Comparison of ENCODE assay signal across 1 cellular context in the genomic region with DNA sequence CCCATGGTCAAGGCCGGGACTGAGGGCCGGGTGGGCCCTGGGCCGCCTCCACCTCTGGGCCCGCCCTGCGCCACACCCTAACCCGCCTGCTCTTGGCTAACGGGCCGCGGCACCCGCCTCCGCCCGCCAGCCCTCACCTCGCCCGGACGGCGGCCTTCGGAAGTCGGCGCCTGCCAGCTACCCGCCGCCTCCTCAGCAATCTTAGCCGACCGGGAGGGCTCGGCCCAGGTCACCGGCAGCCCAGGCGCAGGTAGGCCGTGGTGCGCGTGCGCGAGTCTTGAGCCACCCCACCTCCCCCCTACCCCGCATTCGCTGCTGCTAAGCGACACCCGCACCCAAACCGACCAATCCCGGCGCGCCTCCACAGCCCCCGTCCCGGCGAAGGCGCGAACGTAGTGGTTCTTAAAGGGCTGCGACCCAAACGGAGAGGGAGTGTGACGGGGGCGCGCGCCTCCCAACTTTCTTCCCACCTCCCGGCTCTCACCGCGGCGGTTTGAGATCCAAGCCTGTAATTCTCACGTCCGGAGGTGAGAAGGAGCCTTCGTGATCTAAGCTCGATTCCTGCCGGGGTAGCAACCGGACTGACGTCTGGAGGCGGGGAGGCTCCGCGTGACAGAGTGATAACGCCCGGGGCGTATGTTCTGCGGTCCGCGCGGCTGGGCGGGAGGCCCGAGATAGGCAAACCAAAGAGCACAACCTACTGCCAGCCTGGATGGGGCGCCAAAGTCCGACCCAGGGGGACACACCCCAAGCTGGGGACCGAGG.
TF ChIP-seq lines count a peak whose summit lies in the region.

A gene with protein sequence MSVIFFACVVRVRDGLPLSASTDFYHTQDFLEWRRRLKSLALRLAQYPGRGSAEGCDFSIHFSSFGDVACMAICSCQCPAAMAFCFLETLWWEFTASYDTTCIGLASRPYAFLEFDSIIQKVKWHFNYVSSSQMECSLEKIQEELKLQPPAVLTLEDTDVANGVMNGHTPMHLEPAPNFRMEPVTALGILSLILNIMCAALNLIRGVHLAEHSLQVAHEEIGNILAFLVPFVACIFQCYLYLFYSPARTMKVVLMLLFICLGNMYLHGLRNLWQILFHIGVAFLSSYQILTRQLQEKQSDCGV (minus strand): TSS at position 259 of the 765 bp plus-strand sequence. CDS start 12,921 bp downstream, outside the sequence.

TF ChIP-seq in HepG2, 621 proteins besides CTCF, POLR2A, EP300 and RAD21 (continued from another document and continues in another):
- TF ChIP-seq ZNF841 (CRISPR knock-in tag; IDR thresholded peaks at IDR 0.05; ENCODE audit: borderline replicate concordance) (no peak), ZFX (CRISPR knock-in tag; IDR thresholded peaks at IDR 0.05; ENCODE audit: low read depth) (peak; percentile 98), ESRRA (CRISPR knock-in tag; IDR thresholded peaks at IDR 0.05; ENCODE audit: low read depth) (no peak), ZSCAN22 (CRISPR knock-in tag; IDR thresholded peaks at IDR 0.05) (no peak), TBX2 (CRISPR knock-in tag; IDR thresholded peaks at IDR 0.05; ENCODE audit: borderline replicate concordance) (peak; percentile 94; the same call in 1 of the 2 replicates), ZBTB7B (CRISPR knock-in tag; IDR thresholded peaks at IDR 0.05) (peak; percentile 46; the same call in 1 of the 2 replicates), FOSL2 (CRISPR knock-in tag; IDR thresholded peaks at IDR 0.05) (peak; percentile 20; the same call in 1 of the 2 replicates), ZNF138 (CRISPR knock-in tag; IDR thresholded peaks at IDR 0.05; ENCODE audit: low read depth) (no peak; the same call in 1 of the 2 replicates), MAZ (IDR thresholded peaks at IDR 0.05; ENCODE audit: borderline replicate concordance, low read depth, low read length) (peak; percentile 51; the same call in 1 of the 2 replicates), MAZ (CRISPR knock-in tag; IDR thresholded peaks at IDR 0.05; ENCODE audit: low read depth) (peak; percentile 71; the same call in 1 of the 2 replicates), ZNF891 (CRISPR knock-in tag; IDR thresholded peaks at IDR 0.05) (peak; percentile 60), RCOR2 (CRISPR knock-in tag; IDR thresholded peaks at IDR 0.05) (peak; percentile 58; the same call in 1 of the 2 replicates), DNMT1 (CRISPR knock-in tag; IDR thresholded peaks at IDR 0.05) (peak; percentile 29; the same call in 1 of the 2 replicates), ZNF761 (CRISPR knock-in tag; conservative IDR thresholded peaks at IDR 0.05) (0 out of 2 replicates have a peak, but pooled peaks have one; percentile 48), ZKSCAN5 (CRISPR knock-in tag; IDR thresholded peaks at IDR 0.05) (peak; percentile 67; the same call in 1 of the 2 replicates), ZNF234 (CRISPR knock-in tag; conservative IDR thresholded peaks at IDR 0.05) (0 out of 2 replicates have a peak, but pooled peaks have one; percentile 47), ZNF446 (CRISPR knock-in tag; IDR thresholded peaks at IDR 0.05) (no peak), GABPB1 (CRISPR knock-in tag; IDR thresholded peaks at IDR 0.05) (peak; percentile 81), CBX5 (CRISPR knock-in tag; IDR thresholded peaks at IDR 0.05; ENCODE audit: borderline replicate concordance) (no peak), SSRP1 (CRISPR knock-in tag; IDR thresholded peaks at IDR 0.05) (no peak), NONO (IDR thresholded peaks at IDR 0.05) (no peak), NONO (CRISPR knock-in tag; conservative IDR thresholded peaks at IDR 0.05) (0 out of 2 replicates have a peak, but pooled peaks have one; percentile 34), ZNF224 (CRISPR knock-in tag; IDR thresholded peaks at IDR 0.05) (peak; percentile 53; the same call in 1 of the 2 replicates), MYNN (CRISPR knock-in tag; IDR thresholded peaks at IDR 0.05; ENCODE audit: low read depth) (no peak), JDP2 (CRISPR knock-in tag; IDR thresholded peaks at IDR 0.05; ENCODE audit: borderline replicate concordance) (no peak), ZFP36 (IDR thresholded peaks at IDR 0.05; ENCODE audit: borderline replicate concordance, low read depth, low read length, partially characterized antibody) (no peak), TOPORS (CRISPR knock-in tag; IDR thresholded peaks at IDR 0.05) (no peak; the same call in 1 of the 2 replicates), ZNF777 (CRISPR knock-in tag; IDR thresholded peaks at IDR 0.05) (peak; percentile 70; the same call in 1 of the 2 replicates), SOX6 (IDR thresholded peaks at IDR 0.05) (no peak), SOX6 (CRISPR knock-in tag; IDR thresholded peaks at IDR 0.05) (no peak; the same call in 1 of the 2 replicates), CBX1 (IDR thresholded peaks at IDR 0.05; ENCODE audit: low read depth) (peak; percentile 25), SMYD3 (CRISPR knock-in tag; IDR thresholded peaks at IDR 0.05) (peak; percentile 79; the same call in 1 of the 2 replicates), NR2F2 (IDR thresholded peaks at IDR 0.05; ENCODE audit: borderline replicate concordance, low read depth) (no peak; the same call in 1 of the 2 replicates)
- TF ChIP-seq, protein P1, sequence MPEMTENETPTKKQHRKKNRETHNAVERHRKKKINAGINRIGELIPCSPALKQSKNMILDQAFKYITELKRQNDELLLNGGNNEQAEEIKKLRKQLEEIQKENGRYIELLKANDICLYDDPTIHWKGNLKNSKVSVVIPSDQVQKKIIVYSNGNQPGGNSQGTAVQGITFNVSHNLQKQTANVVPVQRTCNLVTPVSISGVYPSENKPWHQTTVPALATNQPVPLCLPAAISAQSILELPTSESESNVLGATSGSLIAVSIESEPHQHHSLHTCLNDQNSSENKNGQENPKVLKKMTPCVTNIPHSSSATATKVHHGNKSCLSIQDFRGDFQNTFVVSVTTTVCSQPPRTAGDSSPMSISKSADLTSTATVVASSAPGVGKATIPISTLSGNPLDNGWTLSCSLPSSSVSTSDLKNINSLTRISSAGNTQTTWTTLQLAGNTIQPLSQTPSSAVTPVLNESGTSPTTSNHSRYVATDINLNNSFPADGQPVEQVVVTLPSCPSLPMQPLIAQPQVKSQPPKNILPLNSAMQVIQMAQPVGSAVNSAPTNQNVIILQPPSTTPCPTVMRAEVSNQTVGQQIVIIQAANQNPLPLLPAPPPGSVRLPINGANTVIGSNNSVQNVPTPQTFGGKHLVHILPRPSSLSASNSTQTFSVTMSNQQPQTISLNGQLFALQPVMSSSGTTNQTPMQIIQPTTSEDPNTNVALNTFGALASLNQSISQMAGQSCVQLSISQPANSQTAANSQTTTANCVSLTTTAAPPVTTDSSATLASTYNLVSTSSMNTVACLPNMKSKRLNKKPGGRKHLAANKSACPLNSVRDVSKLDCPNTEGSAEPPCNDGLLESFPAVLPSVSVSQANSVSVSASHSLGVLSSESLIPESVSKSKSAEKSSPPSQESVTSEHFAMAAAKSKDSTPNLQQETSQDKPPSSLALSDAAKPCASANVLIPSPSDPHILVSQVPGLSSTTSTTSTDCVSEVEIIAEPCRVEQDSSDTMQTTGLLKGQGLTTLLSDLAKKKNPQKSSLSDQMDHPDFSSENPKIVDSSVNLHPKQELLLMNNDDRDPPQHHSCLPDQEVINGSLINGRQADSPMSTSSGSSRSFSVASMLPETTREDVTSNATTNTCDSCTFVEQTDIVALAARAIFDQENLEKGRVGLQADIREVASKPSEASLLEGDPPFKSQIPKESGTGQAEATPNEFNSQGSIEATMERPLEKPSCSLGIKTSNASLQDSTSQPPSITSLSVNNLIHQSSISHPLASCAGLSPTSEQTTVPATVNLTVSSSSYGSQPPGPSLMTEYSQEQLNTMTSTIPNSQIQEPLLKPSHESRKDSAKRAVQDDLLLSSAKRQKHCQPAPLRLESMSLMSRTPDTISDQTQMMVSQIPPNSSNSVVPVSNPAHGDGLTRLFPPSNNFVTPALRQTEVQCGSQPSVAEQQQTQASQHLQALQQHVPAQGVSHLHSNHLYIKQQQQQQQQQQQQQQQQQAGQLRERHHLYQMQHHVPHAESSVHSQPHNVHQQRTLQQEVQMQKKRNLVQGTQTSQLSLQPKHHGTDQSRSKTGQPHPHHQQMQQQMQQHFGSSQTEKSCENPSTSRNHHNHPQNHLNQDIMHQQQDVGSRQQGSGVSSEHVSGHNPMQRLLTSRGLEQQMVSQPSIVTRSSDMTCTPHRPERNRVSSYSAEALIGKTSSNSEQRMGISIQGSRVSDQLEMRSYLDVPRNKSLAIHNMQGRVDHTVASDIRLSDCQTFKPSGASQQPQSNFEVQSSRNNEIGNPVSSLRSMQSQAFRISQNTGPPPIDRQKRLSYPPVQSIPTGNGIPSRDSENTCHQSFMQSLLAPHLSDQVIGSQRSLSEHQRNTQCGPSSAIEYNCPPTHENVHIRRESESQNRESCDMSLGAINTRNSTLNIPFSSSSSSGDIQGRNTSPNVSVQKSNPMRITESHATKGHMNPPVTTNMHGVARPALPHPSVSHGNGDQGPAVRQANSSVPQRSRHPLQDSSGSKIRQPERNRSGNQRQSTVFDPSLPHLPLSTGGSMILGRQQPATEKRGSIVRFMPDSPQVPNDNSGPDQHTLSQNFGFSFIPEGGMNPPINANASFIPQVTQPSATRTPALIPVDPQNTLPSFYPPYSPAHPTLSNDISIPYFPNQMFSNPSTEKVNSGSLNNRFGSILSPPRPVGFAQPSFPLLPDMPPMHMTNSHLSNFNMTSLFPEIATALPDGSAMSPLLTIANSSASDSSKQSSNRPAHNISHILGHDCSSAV (CRISPR knock-in tag; IDR thresholded peaks at IDR 0.05; ENCODE audit: borderline replicate concordance): no peak
- TF ChIP-seq, protein P2, sequence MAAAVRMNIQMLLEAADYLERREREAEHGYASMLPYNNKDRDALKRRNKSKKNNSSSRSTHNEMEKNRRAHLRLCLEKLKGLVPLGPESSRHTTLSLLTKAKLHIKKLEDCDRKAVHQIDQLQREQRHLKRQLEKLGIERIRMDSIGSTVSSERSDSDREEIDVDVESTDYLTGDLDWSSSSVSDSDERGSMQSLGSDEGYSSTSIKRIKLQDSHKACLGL (CRISPR knock-in tag; IDR thresholded peaks at IDR 0.05): peak; percentile 79; the same call in 1 of the 2 replicates
- TF ChIP-seq, protein P3, sequence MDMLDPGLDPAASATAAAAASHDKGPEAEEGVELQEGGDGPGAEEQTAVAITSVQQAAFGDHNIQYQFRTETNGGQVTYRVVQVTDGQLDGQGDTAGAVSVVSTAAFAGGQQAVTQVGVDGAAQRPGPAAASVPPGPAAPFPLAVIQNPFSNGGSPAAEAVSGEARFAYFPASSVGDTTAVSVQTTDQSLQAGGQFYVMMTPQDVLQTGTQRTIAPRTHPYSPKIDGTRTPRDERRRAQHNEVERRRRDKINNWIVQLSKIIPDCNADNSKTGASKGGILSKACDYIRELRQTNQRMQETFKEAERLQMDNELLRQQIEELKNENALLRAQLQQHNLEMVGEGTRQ (IDR thresholded peaks at IDR 0.05; ENCODE audit: low read depth, low read length): no peak
- TF ChIP-seq, protein P3 (CRISPR knock-in tag; IDR thresholded peaks at IDR 0.05; ENCODE audit: borderline replicate concordance): 0 out of 2 replicates have a peak, but pooled peaks have one; percentile 47
- TF ChIP-seq, protein P4, sequence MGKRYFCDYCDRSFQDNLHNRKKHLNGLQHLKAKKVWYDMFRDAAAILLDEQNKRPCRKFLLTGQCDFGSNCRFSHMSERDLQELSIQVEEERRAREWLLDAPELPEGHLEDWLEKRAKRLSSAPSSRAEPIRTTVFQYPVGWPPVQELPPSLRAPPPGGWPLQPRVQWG (CRISPR knock-in tag; IDR thresholded peaks at IDR 0.05; ENCODE audit: borderline replicate concordance, low read depth): no peak
- TF ChIP-seq, protein P5, sequence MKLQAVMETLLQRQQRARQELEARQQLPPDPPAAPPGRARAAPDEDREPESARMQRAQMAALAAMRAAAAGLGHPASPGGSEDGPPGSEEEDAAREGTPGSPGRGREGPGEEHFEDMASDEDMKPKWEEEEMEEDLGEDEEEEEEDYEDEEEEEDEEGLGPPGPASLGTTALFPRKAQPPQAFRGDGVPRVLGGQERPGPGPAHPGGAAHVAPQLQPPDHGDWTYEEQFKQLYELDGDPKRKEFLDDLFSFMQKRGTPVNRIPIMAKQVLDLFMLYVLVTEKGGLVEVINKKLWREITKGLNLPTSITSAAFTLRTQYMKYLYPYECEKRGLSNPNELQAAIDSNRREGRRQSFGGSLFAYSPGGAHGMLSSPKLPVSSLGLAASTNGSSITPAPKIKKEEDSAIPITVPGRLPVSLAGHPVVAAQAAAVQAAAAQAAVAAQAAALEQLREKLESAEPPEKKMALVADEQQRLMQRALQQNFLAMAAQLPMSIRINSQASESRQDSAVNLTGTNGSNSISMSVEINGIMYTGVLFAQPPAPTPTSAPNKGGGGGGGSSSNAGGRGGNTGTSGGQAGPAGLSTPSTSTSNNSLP (IDR thresholded peaks at IDR 0.05; ENCODE audit: low read depth, low read length): no peak
- TF ChIP-seq, protein P6, sequence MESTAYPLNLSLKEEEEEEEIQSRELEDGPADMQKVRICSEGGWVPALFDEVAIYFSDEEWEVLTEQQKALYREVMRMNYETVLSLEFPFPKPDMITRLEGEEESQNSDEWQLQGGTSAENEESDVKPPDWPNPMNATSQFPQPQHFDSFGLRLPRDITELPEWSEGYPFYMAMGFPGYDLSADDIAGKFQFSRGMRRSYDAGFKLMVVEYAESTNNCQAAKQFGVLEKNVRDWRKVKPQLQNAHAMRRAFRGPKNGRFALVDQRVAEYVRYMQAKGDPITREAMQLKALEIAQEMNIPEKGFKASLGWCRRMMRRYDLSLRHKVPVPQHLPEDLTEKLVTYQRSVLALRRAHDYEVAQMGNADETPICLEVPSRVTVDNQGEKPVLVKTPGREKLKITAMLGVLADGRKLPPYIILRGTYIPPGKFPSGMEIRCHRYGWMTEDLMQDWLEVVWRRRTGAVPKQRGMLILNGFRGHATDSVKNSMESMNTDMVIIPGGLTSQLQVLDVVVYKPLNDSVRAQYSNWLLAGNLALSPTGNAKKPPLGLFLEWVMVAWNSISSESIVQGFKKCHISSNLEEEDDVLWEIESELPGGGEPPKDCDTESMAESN (CRISPR knock-in tag; conservative IDR thresholded peaks at IDR 0.05): no peak
